11 cellular contexts compared by ENCODE assay signal in genomic region chr6:53691667-53692133, GRCh38. TPM values are rescaled to one million over a fixed set of nuclear protein-coding genes. Genes with fewer than 3 reads are reported as not detected.
DNase-seq lines count a peak whose midpoint lies in the region; ATAC-seq and TF ChIP-seq lines count a peak whose summit lies in the region.
"Had no signal": no experiment of that assay in that cellular context is flagged by ENCODE, and none has a peak within 500 bp of the region (broad histone marks: within the 10 kb centered on the region; RNA-seq: fewer than 3 reads in every experiment).

No MANE protein-coding gene starts in this region.

- ATAC-seq in heart left ventricle (peak in 3 of 4 donors; percentile 12 to 58 (median 39)), HG02885 (IDR thresholded peaks at IDR 0.05; ENCODE audit: poor library complexity, unreplicated experiment) (peak; percentile 55)

- TF ChIP-seq POLR2A in heart left ventricle (IDR thresholded peaks at IDR 0.05), result no peak
- no peak for TF ChIP-seq POLR2A in thyroid gland (IDR thresholded peaks at IDR 0.05)

- WGBS in heart left ventricle, 4 donors, result 25 to 40% (median 29%) methylated on average over 3 of the region's 3 CpGs
- WGBS in thyroid gland, 2 donors, result 48 to 68% methylated on average over 3 of the region's 3 CpGs

- H3K4me1 ChIP-seq in heart left ventricle (peaks cover 0 to 25% (median 7%) of the 10 kb centered on the region in 12 donors), thyroid gland (peaks cover 30 to 44% of the 10 kb centered on the region in 2 donors)

- TF ChIP-seq CTCF in heart left ventricle (IDR thresholded peaks at IDR 0.05), result no peak
- no peak for TF ChIP-seq CTCF in thyroid gland (IDR thresholded peaks at IDR 0.05)

- H3K4me3 ChIP-seq in heart left ventricle (peak overlapping the region in 1 of 12 donors; percentile 11), thyroid gland (replicated peaks in 1 of 3) (no peak overlapping the region)

- H3K27me3 ChIP-seq in heart left ventricle, result no peaks in the 10 kb centered on the region
- no peaks in the 10 kb centered on the region for H3K27me3 ChIP-seq in thyroid gland
- H3K27me3 ChIP-seq: neutrophil had no signal

- intact Hi-C loops in heart left ventricle (cut with DNase I), result no loop called here
- intact Hi-C loops in cardiac septum (cut with DNase I), result loop anchor here (2.0 kb wide), 1 partner anchor 25 kb away; no protein-coding TSS in a partner anchor
- intact Hi-C loops in thyroid gland (cut with DNase I), result no loop called here

- H3K27ac ChIP-seq in heart left ventricle (peak overlapping the region in 9 of 12 donors; percentile 13 to 74 (median 48)), thyroid gland (peak overlapping the region in 2 of 3 donors; percentile 6 to 38)
- H3K27ac ChIP-seq: KMS-11, neutrophil had no signal

- no peaks in the 10 kb centered on the region for H3K36me3 ChIP-seq in heart left ventricle
- H3K36me3 ChIP-seq in thyroid gland, result no peaks in the 10 kb centered on the region
- H3K36me3 ChIP-seq: neutrophil had no signal

- no peaks in the 10 kb centered on the region for H3K9me3 ChIP-seq in heart left ventricle
- H3K9me3 ChIP-seq in thyroid gland, result no peaks in the 10 kb centered on the region
- H3K9me3 ChIP-seq: neutrophil had no signal

- DNase-seq in heart left ventricle (no peak), cardiac septum (ENCODE audit: low spot score) (no peak), NCI-H1105 (lab: John Stamatoyannopoulos, UW) (peak; percentile 32), thyroid gland (no peak), COLO668 (lab: John Stamatoyannopoulos, UW; ENCODE audit: unreplicated experiment) (no peak), DMS153 treated with DMSO at 0.1 percent for 48 hours (lab: John Stamatoyannopoulos, UW; ENCODE audit: unreplicated experiment) (no peak)
- no peak for DNase-seq in stimulated activated CD4-positive, alpha-beta T cell treated with anti-CD3 and anti-CD28 coated beads, Interleukin-4, amount 100 ng/mL, for 1 hour
- DNase-seq: activated CD4-positive, alpha-beta memory T cell treated with anti-CD3 and anti-CD28 coated beads for 36 hours had no signal

RNA-seq across cellular contexts. Expression of gene KLHL31, which starts 26.1 kb away (rescaled TPM):
- total RNA-seq in heart left ventricle, result 100 to 1,000 TPM; 148 to 405 (median 299) TPM
- 100 to 1,000 TPM in 1 of 2 donors, 10 to 100 TPM in 1; 70.8 to 125 TPM for polyA plus RNA-seq in heart left ventricle
- 188 TPM for total RNA-seq in cardiac septum
- total RNA-seq in thyroid gland, result 1 to 10 TPM in 2 of 4 donors, under 1 TPM in 2; 0.54 to 1.6 (median 1.0) TPM

Comparison
In these comparisons a context has a peak if more than half of its experiments do, and no peak if none do; other contexts are left out.
1. RNA of gene KLHL31, which starts 26.1 kb away (total RNA-seq): 148 to 405 TPM in heart left ventricle and 188 TPM in cardiac septum (single experiment); 0.54 to 1.6 TPM in thyroid gland; every median in the first group is over 10 times any median in the second.